ENCODE assay signal across 8 cellular contexts in genomic region chr19:50330365-50331078, GRCh38. TPM values are rescaled to one million over a fixed set of nuclear protein-coding genes. Genes with fewer than 3 reads are reported as not detected.
A peak's percentile ranks its signal among the peaks of the same experiment; 100 is the strongest.
DNase-seq lines count a peak whose midpoint lies in the region; ATAC-seq, FAIRE-seq and TF ChIP-seq lines count a peak whose summit lies in the region.

No MANE protein-coding gene starts in this region.

- no peaks in the 10 kb centered on the region for H3K36me3 ChIP-seq in KOPT-K1 (ENCODE audit: insufficient read depth, low read length)
- no peaks in the 10 kb centered on the region for H3K36me3 ChIP-seq in upper lobe of right lung

- DNase-seq in GM18507 (ENCODE audit: extremely low spot score, insufficient read length, low read depth) (peak; percentile 67), RPMI8226 (peak; percentile 78), right cardiac atrium (peak; percentile 86 to 95 (median 93)), putamen (ENCODE audit: low spot score) (peak; percentile 91), upper lobe of right lung (peak; percentile 95)
- DNase-seq in activated naive CD4-positive, alpha-beta T cell (lab: John Stamatoyannopoulos, UW), result peak; percentile 18 to 65 (median 43)

- H3K27me3 ChIP-seq in right cardiac atrium (ENCODE audit: control insufficient read depth, insufficient read depth) (no peaks in the 10 kb centered on the region), upper lobe of right lung (peaks cover 10% of the 10 kb centered on the region)

- 2% methylated on average over 48 of the region's 48 CpGs for WGBS in right cardiac atrium

- FAIRE-seq in GM18507 (lab: Jason Lieb, UNC), result peak; percentile 84

- TF ChIP-seq CTCF in upper lobe of right lung (IDR thresholded peaks at IDR 0.05), result no peak

- ATAC-seq in right cardiac atrium (peak; percentile 60 to 63), upper lobe of right lung (peak; percentile 55), GM21786 (IDR thresholded peaks at IDR 0.05; ENCODE audit: unreplicated experiment) (no peak)

- H3K9me3 ChIP-seq in KOPT-K1 (ENCODE audit: insufficient read depth, low read length, poor library complexity, severe bottlenecking) (no peaks in the 10 kb centered on the region), right cardiac atrium (ENCODE audit: control insufficient read depth, low read length) (no peaks in the 10 kb centered on the region), upper lobe of right lung (no peaks in the 10 kb centered on the region)

- H3K4me1 ChIP-seq in right cardiac atrium (ENCODE audit: control insufficient read depth, insufficient read depth, low read length) (peaks cover 3% of the 10 kb centered on the region), upper lobe of right lung (peaks cover 31% of the 10 kb centered on the region)

- intact Hi-C loops in right cardiac atrium (cut with DNase I), result no loop called here
- intact Hi-C loops in upper lobe of right lung (cut with DNase I), result no loop called here

- H3K4me3 ChIP-seq in right cardiac atrium (ENCODE audit: low read length), result peak overlapping the region; percentile 41
- peak overlapping the region; percentile 45 for H3K4me3 ChIP-seq in upper lobe of right lung

- H3K27ac ChIP-seq in KOPT-K1 (ENCODE audit: low read depth, low read length, poor library complexity, severe bottlenecking) (peak overlapping the region; percentile 34), right cardiac atrium (ENCODE audit: low read length) (peak overlapping the region; percentile 48), upper lobe of right lung (peak overlapping the region; percentile 58)

RNA-seq across cellular contexts. Expression of gene KCNC3, which starts 1.3 kb away (rescaled TPM):
- 1 to 10 TPM; 3.0 to 6.1 (median 4.9) TPM for total RNA-seq in right cardiac atrium
- 3.3 TPM for polyA plus RNA-seq in right cardiac atrium
- total RNA-seq in upper lobe of right lung, result 12.8 TPM

RNA-seq across cellular contexts. Expression of gene NAPSA, which starts 34.9 kb away (rescaled TPM):
- under 1 TPM in 3 of 4 donors, not detected in 1; 0.43 to 0.84 (median 0.56) TPM for total RNA-seq in right cardiac atrium
- polyA plus RNA-seq in right cardiac atrium, result 0.72 TPM
- 1,895 TPM for total RNA-seq in upper lobe of right lung

RNA-seq across cellular contexts. Expression of gene NR1H2, which starts 45.7 kb away (rescaled TPM):
- 10 to 100 TPM; 68.3 to 74.5 (median 70.2) TPM for total RNA-seq in right cardiac atrium
- polyA plus RNA-seq in right cardiac atrium, result 80.9 TPM
- total RNA-seq in upper lobe of right lung, result 101 TPM

RNA-seq across cellular contexts. Expression of gene POLD1, which starts 53.6 kb away (rescaled TPM):
- total RNA-seq in right cardiac atrium (10 to 100 TPM in 3 of 4 donors, 1 to 10 TPM in 1; 9.0 to 12.5 (median 11.6) TPM), upper lobe of right lung (34.4 TPM)
- polyA plus RNA-seq in right cardiac atrium, result 8.7 TPM

Comparison
In these comparisons a context has a peak if more than half of its experiments do, and no peak if none do; other contexts are left out.
1. DNase-seq: peak in every context shown above with its lines; median percentile 95 in upper lobe of right lung; 93 in right cardiac atrium; 91 in putamen; 78 in RPMI8226; 67 in GM18507; 43 in activated naive CD4-positive, alpha-beta T cell.
2. RNA of gene NAPSA, which starts 34.9 kb away (total RNA-seq): 1,895 TPM in upper lobe of right lung (single experiment); 0.43 to 0.84 TPM in right cardiac atrium; every median in the first group is over 1,000 times any median in the second.
3. Peak in every context shown above with its lines, with median percentiles within 50 percentile points of each other: H3K27ac ChIP-seq.